ENCODE assay signal across 15 cellular contexts in genomic region chr2:217864960-217865359, GRCh38.
DNase-seq lines count a peak whose midpoint lies in the region; ATAC-seq lines count a peak whose summit lies in the region.
"Had no signal": no experiment of that assay in that cellular context is flagged by ENCODE, and none has a peak within 500 bp of the region (broad histone marks: within the 10 kb centered on the region; RNA-seq: fewer than 3 reads in every experiment).

No MANE protein-coding gene starts in this region.

- intact Hi-C loops in Right ventricle myocardium superior (cut with DNase I), result no loop called here
- intact Hi-C loops in left colon (cut with DNase I, micrococcal nuclease), result no loop called here

- ATAC-seq in GM19351 (IDR thresholded peaks at IDR 0.05; ENCODE audit: unreplicated experiment), result peak; percentile 71
- peak; percentile 73 for ATAC-seq in HG03103 (IDR thresholded peaks at IDR 0.05; ENCODE audit: low read depth, unreplicated experiment)
- ATAC-seq in Right ventricle myocardium superior (ENCODE audit: poor library complexity), result no peak
- no peak for ATAC-seq in left colon
- ATAC-seq: body of pancreas, HCT116, pancreas had no signal

- DNase-seq in CD1c-positive myeloid dendritic cell (ENCODE audit: extremely low spot score) (peak; percentile 47), kidney glomerular epithelial cell (lab: John Stamatoyannopoulos, UW) (peak; percentile 62), NCI-H82 treated with DMSO at 0.1 percent for 48 hours (lab: John Stamatoyannopoulos, UW; ENCODE audit: unreplicated experiment) (no peak), Right ventricle myocardium superior (no peak), ureter (ENCODE audit: low spot score) (no peak), left colon (no peak)
- DNase-seq: body of pancreas, esophagus squamous epithelium, KG1, NCI-H446, pancreas, SK-N-SH had no signal

Comparison
In these comparisons a context has a peak if more than half of its experiments do, and no peak if none do; other contexts are left out.
1. DNase-seq: peak in CD1c-positive myeloid dendritic cell (single experiment) and kidney glomerular epithelial cell (single experiment); none in NCI-H82 treated with DMSO at 0.1 percent for 48 hours (single experiment), Right ventricle myocardium superior (single experiment), ureter (single experiment) and left colon (0 of 2).
2. ATAC-seq: peak in GM19351 (single experiment) and HG03103 (single experiment); none in Right ventricle myocardium superior (single experiment) and left colon (single experiment).